Comparison of ENCODE assay signal across 19 cellular contexts in the genomic region with DNA sequence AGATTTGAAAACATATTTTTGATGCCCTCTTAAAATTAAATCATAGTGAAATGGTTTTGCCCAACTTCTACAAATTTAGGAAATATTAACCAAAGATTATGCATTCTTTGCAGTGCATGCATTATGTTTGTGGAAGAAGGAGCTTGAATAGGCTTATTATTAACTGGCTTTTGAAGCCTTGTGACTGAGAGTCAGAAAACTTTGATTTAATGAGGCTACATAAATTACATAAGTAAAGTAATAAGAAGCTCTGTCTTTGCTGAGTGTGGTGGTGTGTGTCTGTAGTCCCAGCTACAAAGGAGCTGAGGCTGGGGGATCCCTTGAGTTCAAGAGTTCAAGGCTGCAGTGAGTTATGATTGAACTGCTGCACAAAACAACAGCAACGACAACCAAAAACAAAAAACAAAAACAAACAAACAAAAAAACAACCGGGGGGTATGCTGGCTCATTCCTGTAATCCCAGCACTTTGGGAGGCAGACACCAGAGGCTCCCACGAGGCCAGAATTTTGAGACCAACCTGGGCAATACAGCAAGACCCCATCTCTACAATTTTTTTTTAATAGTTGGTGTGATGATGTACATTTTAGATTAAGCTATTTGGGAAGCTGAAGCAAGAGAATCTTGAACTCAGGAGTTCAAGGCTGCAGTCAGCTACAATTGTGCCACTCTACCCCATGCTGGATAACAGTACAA. TPM values are rescaled to one million over a fixed set of nuclear protein-coding genes. Genes with fewer than 3 reads are reported as not detected.
"Had no signal": no experiment of that assay in that cellular context is flagged by ENCODE, and none has a peak within 500 bp of the region (broad histone marks: within the 10 kb centered on the region; RNA-seq: fewer than 3 reads in every experiment).

No MANE protein-coding gene starts in this region.

- DNase-seq: activated CD4-positive, alpha-beta memory T cell treated with anti-CD3 and anti-CD28 coated beads for 36 hours; activated CD4-positive, alpha-beta T cell treated with anti-CD3 and anti-CD28 coated beads, Interleukin-2, amount 10 ng/mL, durations not matched to agents 7 days and 5 days; activated CD4-positive, CD25-positive, alpha-beta regulatory T cell; activated CD8-positive, alpha-beta memory T cell treated with anti-CD3 and anti-CD28 coated beads for 24 hours; activated gamma-delta T cell; activated naive CD4-positive, alpha-beta T cell treated with anti-CD3 and anti-CD28 coated beads for 36 hours; activated T-cell treated with anti-CD3 and anti-CD28 coated beads, Interleukin-2, amount 50 U/mL, for 48 hours; amygdala; MM.1S; NCI-H1105 treated with DMSO at 0.1 percent for 48 hours; NCI-H1436 treated with DMSO at 0.1 percent for 48 hours; NCI-H187; NCI-H2081; NCI-H524; Peyer's patch; SHP77 treated with DMSO at 0.1 percent for 48 hours; T-helper 17 cell; T-helper 9 cell had no signal

- ATAC-seq: activated T-helper 17 cell treated with anti-CD3 and anti-CD28 coated beads, Interleukin-2, amount 50 U/mL, for 72 hours; T-helper 17 cell had no signal

RNA-seq across cellular contexts. Expression of gene LRRTM4, which starts 57.0 kb away (rescaled TPM):
- total RNA-seq: activated CD4-positive, alpha-beta memory T cell treated with anti-CD3 and anti-CD28 coated beads for 36 hours; activated CD4-positive, alpha-beta T cell treated with anti-CD3 and anti-CD28 coated beads, Interleukin-2, amount 10 ng/mL, durations not matched to agents 7 days and 5 days; activated naive CD4-positive, alpha-beta T cell treated with anti-CD3 and anti-CD28 coated beads for 36 hours; activated T-helper 17 cell treated with anti-CD3 and anti-CD28 coated beads, Interleukin-2, amount 50 U/mL, for 72 hours; Peyer's patch; T-helper 17 cell had no signal
